ENCODE assay signal across 7 cellular contexts in genomic region chr4:184346273-184346672, GRCh38.
A peak's percentile ranks its signal among the peaks of the same experiment; 100 is the strongest.
DNase-seq lines count a peak whose midpoint lies in the region; ATAC-seq and TF ChIP-seq lines count a peak whose summit lies in the region.
"Not testable (repeated sequence)": the region's sequence is repeated elsewhere in the genome, so short reads cannot be mapped to it uniquely, and the experiment has no call there.

No MANE protein-coding gene starts in this region.

- TF ChIP-seq CTCF in Calu3 (IDR thresholded peaks at IDR 0.05; ENCODE audit: unreplicated experiment); WTC11 (IDR thresholded peaks at IDR 0.05); psoas muscle (IDR thresholded peaks at IDR 0.05); stomach (IDR thresholded peaks at IDR 0.05): not testable (repeated sequence)

- H3K27ac ChIP-seq in esophagus (ENCODE audit: low read depth in 2 of 2, low read length in 1 of 2) (peak overlapping the region; percentile 52 to 97), muscle layer of duodenum (ENCODE audit: low read length) (peak overlapping the region; percentile 91), psoas muscle (peak overlapping the region; percentile 94), stomach (peak overlapping the region in 4 of 5 donors; percentile 87 to 97 (median 92))

- H3K36me3 Mint-ChIP-seq in Calu3 (ENCODE audit: insufficient read depth, unreplicated experiment): peaks cover 49% of the 10 kb centered on the region
- not testable (repeated sequence) for H3K36me3 Mint-ChIP-seq in WTC11, immature natural killer cell

- not testable (repeated sequence) for ATAC-seq in WTC11, psoas muscle

- H3K27me3 Mint-ChIP-seq in Calu3 (ENCODE audit: unreplicated experiment); WTC11 (ENCODE audit: low read depth); immature natural killer cell (ENCODE audit: low read depth in 3 of 3): not testable (repeated sequence)

- intact Hi-C loops in Calu3 (cut with micrococcal nuclease; ENCODE audit: unreplicated experiment) (loop anchor here (5.0 kb wide), 1 partner anchor 126 kb away; the partner anchor contains the start of gene IRF2), psoas muscle (cut with DNase I) (loop anchor here in 1 of 2 donors (5.0 kb wide), 2 partner anchors 36 to 126 kb away; partner anchors contain the start of gene IRF2)
- intact Hi-C loops in stomach (cut with DNase I; ENCODE audit: low total_unique reads): not testable (repeated sequence)

- not testable (repeated sequence) for BruUV-seq in Calu3 (replicated peaks; lab: Mats Ljungman, UMichigan)

- CTCF ChIA-PET in Calu3 (lab: Charles Lee); WTC11 (lab: Charles Lee): not testable (repeated sequence)

- H3K9me3 ChIP-seq in esophagus (ENCODE audit: control insufficient read depth in 2 of 2, insufficient read depth in 1 of 2, low read depth in 1 of 2, low read length in 1 of 2); muscle layer of duodenum (ENCODE audit: control insufficient read depth in 1 of 2, low read length in 2 of 2); psoas muscle; stomach: not testable (repeated sequence)

- 94 to 97% methylated on average over 6 of the region's 6 CpGs for WGBS in esophagus, 2 donors
- 88 to 97% (median 89%) methylated on average over 6 of the region's 6 CpGs for WGBS in psoas muscle, 3 donors
- WGBS in stomach, 5 donors: 90 to 97% (median 92%) methylated on average over 6 of the region's 6 CpGs

- TF ChIP-seq POLR2A in stomach (IDR thresholded peaks at IDR 0.05): not testable (repeated sequence)

- POLR2A ChIA-PET in WTC11 (lab: Charles Lee): not testable (repeated sequence)

- H3K4me1 Mint-ChIP-seq in Calu3 (ENCODE audit: low read depth, unreplicated experiment): peaks cover 73% of the 10 kb centered on the region
- H3K4me1 Mint-ChIP-seq in WTC11: peaks cover 46% of the 10 kb centered on the region
- H3K4me1 Mint-ChIP-seq in immature natural killer cell: peaks cover 51 to 56% of the 10 kb centered on the region in 2 donors

- TF ChIP-seq EP300 in stomach (IDR thresholded peaks at IDR 0.05): not testable (repeated sequence)

- H3K4me3 ChIP-seq in esophagus (ENCODE audit: low read depth in 1 of 2, low read length in 2 of 2); muscle layer of duodenum (ENCODE audit: low read depth in 1 of 2, low read length in 2 of 2); psoas muscle; stomach: not testable (repeated sequence)

- not testable (repeated sequence) for H3K9me3 Mint-ChIP-seq in Calu3 (ENCODE audit: low read depth, unreplicated experiment); WTC11; immature natural killer cell

- H3K4me3 Mint-ChIP-seq in Calu3 (ENCODE audit: low read depth, unreplicated experiment); WTC11: not testable (repeated sequence)
- peak overlapping the region in 3 of 5 donors; percentile 82 to 89 (median 84) for H3K4me3 Mint-ChIP-seq in immature natural killer cell

- not testable (repeated sequence) for DNase-seq in Calu3; WTC11 (ENCODE audit: low spot score); immature natural killer cell; psoas muscle; stomach

- not testable (repeated sequence) for H3K27me3 ChIP-seq in esophagus (ENCODE audit: control insufficient read depth in 1 of 2, insufficient read depth in 2 of 2, low read length in 2 of 2); muscle layer of duodenum (ENCODE audit: low read depth, low read length); psoas muscle (ENCODE audit: insufficient read depth in 3 of 3, low read length in 2 of 3); stomach

- H3K4me1 ChIP-seq in esophagus (ENCODE audit: control insufficient read depth in 2 of 2, insufficient read depth in 2 of 2, low read length in 1 of 2): peaks cover 5 to 11% of the 10 kb centered on the region in 2 donors
- H3K4me1 ChIP-seq in muscle layer of duodenum (ENCODE audit: control insufficient read depth in 1 of 2, insufficient read depth in 2 of 2, low read length in 2 of 2): peaks cover 10 to 31% of the 10 kb centered on the region in 2 donors
- H3K4me1 ChIP-seq in psoas muscle: peaks cover 55% of the 10 kb centered on the region
- peaks cover 31 to 91% (median 55%) of the 10 kb centered on the region in 4 donors for H3K4me1 ChIP-seq in stomach

- H3K27ac Mint-ChIP-seq in Calu3 (ENCODE audit: unreplicated experiment): peak overlapping the region; percentile 95
- H3K27ac Mint-ChIP-seq in WTC11: peak overlapping the region; percentile 99
- H3K27ac Mint-ChIP-seq in immature natural killer cell: peak overlapping the region; percentile 53 to 95 (median 92)

- not testable (repeated sequence) for H3K36me3 ChIP-seq in esophagus (ENCODE audit: control insufficient read depth in 2 of 2, insufficient read depth in 2 of 2, low read length in 1 of 2); muscle layer of duodenum (ENCODE audit: control insufficient read depth in 1 of 2, insufficient read depth in 2 of 2, low read length in 2 of 2); psoas muscle (ENCODE audit: insufficient read depth in 1 of 2, low read depth in 1 of 2); stomach
